In the genomic region with DNA sequence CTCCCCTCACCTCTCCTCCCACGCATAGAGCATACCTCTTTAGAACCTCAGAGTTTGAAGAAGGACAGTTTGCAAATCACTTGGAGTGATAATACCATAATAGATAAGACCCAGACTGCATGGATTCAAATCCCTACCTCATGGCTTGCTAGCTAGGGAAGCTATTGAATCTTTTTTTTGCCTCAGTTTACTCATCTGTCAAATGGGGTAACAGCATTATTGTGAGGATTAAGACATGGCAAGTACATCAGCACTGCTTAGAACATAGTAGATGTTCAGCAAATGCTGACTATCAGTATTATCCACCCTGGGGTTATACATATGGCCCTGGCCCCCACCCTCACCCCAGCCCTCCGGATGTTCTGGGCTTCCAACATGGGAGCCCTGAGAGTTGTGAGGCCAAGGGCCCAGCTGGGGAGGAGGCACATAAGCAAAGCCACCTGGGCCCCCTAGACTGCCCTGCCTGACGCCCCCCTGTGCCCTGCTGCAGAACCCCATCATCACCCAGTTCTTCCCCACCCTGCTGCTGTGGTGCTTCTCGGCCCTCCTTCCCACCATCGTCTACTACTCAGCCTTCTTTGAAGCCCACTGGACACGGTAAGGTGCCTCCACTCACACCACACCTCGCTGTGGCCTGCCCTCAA, we compare ENCODE assay signal across 18 cellular contexts. TPM values are rescaled to one million over a fixed set of nuclear protein-coding genes. Genes with fewer than 3 reads are reported as not detected.
A peak's percentile ranks its signal among the peaks of the same experiment; 100 is the strongest.
DNase-seq lines count a peak whose midpoint lies in the region; ATAC-seq, FAIRE-seq and TF ChIP-seq lines count a peak whose summit lies in the region.
"Had no signal": no experiment of that assay in that cellular context is flagged by ENCODE, and none has a peak within 500 bp of the region (broad histone marks: within the 10 kb centered on the region; RNA-seq: fewer than 3 reads in every experiment).

No MANE protein-coding gene starts in this region.

- H3K4me3 ChIP-seq in HepG2 (replicated peaks in 1 of 3; ENCODE audit: insufficient read depth in 1 of 3, low read depth in 2 of 3, low read length in 3 of 3) (no peak overlapping the region), right lobe of liver (no peak overlapping the region), HEK293 (ENCODE audit: low read depth, low read length) (no peak overlapping the region), foreskin fibroblast (ENCODE audit: low read depth in 1 of 2, low read length in 2 of 2) (no peak overlapping the region)

- H3K4me2 ChIP-seq in HepG2 (ENCODE audit: low read depth, low read length), result no peak overlapping the region

- H3K9ac ChIP-seq in HepG2 (ENCODE audit: insufficient read depth, low read depth, low read length), result no peak overlapping the region

- H3K27me3 Mint-ChIP-seq in nephron progenitor cell (ENCODE audit: low read depth, poor library complexity), result peaks cover 9% of the 10 kb centered on the region
- H3K27me3 Mint-ChIP-seq in activated naive CD4-positive, alpha-beta T cell treated with anti-CD3 and anti-CD28 coated beads, Interleukin-2, amount 10 ng/mL, durations not matched to agents 7 days and 5 days, result no peaks in the 10 kb centered on the region
- H3K27me3 Mint-ChIP-seq: CD4-positive, alpha-beta T cell had no signal

- peaks cover 1% of the 10 kb centered on the region for H3K4me1 Mint-ChIP-seq in nephron progenitor cell
- peaks cover 3% of the 10 kb centered on the region for H3K4me1 Mint-ChIP-seq in activated naive CD4-positive, alpha-beta T cell treated with anti-CD3 and anti-CD28 coated beads, Interleukin-2, amount 10 ng/mL, durations not matched to agents 7 days and 5 days

- TF ChIP-seq CTCF in HepG2 (CRISPR knock-in tag; IDR thresholded peaks at IDR 0.05) (no peak), right lobe of liver (IDR thresholded peaks at IDR 0.05) (no peak), HEK293 (tag by site-specific recombination; IDR thresholded peaks at IDR 0.05) (no peak), nephron progenitor cell (IDR thresholded peaks at IDR 0.05) (no peak), foreskin fibroblast (IDR thresholded peaks at IDR 0.05; ENCODE audit: low read depth, low read length) (no peak)

- H3K36me3 Mint-ChIP-seq in nephron progenitor cell (ENCODE audit: low read depth), result peaks cover 20% of the 10 kb centered on the region
- no peaks in the 10 kb centered on the region for H3K36me3 Mint-ChIP-seq in activated naive CD4-positive, alpha-beta T cell treated with anti-CD3 and anti-CD28 coated beads, Interleukin-2, amount 10 ng/mL, durations not matched to agents 7 days and 5 days

- peaks cover 33 to 53% of the 10 kb centered on the region in 2 experiments for H3K36me3 ChIP-seq in HepG2 (replicated peaks in 1 of 2; ENCODE audit: control insufficient read depth in 1 of 2, insufficient read depth in 2 of 2, low read length in 2 of 2)
- H3K36me3 ChIP-seq in right lobe of liver, result peaks cover 0 to 44% (median 17%) of the 10 kb centered on the region in 4 donors
- peaks cover 12 to 59% of the 10 kb centered on the region in 2 experiments; a peak in 2 of 3 replicates for H3K36me3 ChIP-seq in HEK293 (ENCODE audit: control insufficient read depth in 2 of 2, insufficient read depth in 1 of 2, low read length in 2 of 2)

- BruUV-seq in HepG2 (replicated peaks; lab: Mats Ljungman, UMichigan), result no TSS peak

- H3K27ac ChIP-seq in HepG2 (ENCODE audit: extremely low read length, insufficient read depth, low read length), result no peak overlapping the region
- H3K27ac ChIP-seq in right lobe of liver, result no peak overlapping the region
- H3K27ac ChIP-seq in HEK293 (ENCODE audit: extremely low read depth, low read depth, low read length), result no peak overlapping the region
- H3K27ac ChIP-seq: C4-2B had no signal

- ATAC-seq in HepG2, result no peak
- no peak for ATAC-seq in right lobe of liver

- TF ChIP-seq POLR2A in HepG2 (IDR thresholded peaks at IDR 0.05; ENCODE audit: insufficient read depth in 1 of 2, low read depth in 2 of 2, low read length in 2 of 2) (0 out of 4 replicates have a peak, but pooled peaks of 1 of the 2 experiments have one; percentile 17), right lobe of liver (IDR thresholded peaks at IDR 0.05) (no peak)

- no peak for FAIRE-seq in HepG2 (lab: Jason Lieb, UNC)
- FAIRE-seq: GM19239, H1 had no signal

- 98% methylated on average over 7 of the region's 7 CpGs for WGBS in HepG2 (ENCODE audit: low lambda C conversion rate)
- 70% methylated on average over 3 of the region's 7 CpGs for WGBS in right lobe of liver (ENCODE audit: insufficient coverage, low coverage, low lambda C conversion rate, missing lambda C conversion rate)

- no peak for TF ChIP-seq EP300 in HepG2 (IDR thresholded peaks at IDR 0.05; ENCODE audit: low read depth in 2 of 2, low read length in 2 of 2)
- TF ChIP-seq EP300 in HepG2 (CRISPR knock-in tag; IDR thresholded peaks at IDR 0.05; ENCODE audit: borderline replicate concordance), result no peak

- no peaks in the 10 kb centered on the region for H3K79me2 ChIP-seq in HepG2 (ENCODE audit: insufficient read depth, low read length)

- in situ Hi-C loops in HepG2 (cut with HindIII; ENCODE audit: extremely low pct_ligation_motif_present, low pct_unique_long_range_greater_than_20kb), result loop anchor here (5.0 kb wide), 1 partner anchor 47 kb away; no protein-coding TSS in a partner anchor

- intact Hi-C loops in HepG2 (cut with micrococcal nuclease; ENCODE audit: unreplicated experiment), result loop anchor here (2.0 kb wide), 1 partner anchor 21 kb away; no protein-coding TSS in a partner anchor
- intact Hi-C loops in right lobe of liver (cut with DNase I), result loop anchor here (5.0 to 10.0 kb wide), 2 partner anchors 45 to 47 kb away; no protein-coding TSS in a partner anchor

- H4K20me1 ChIP-seq in HepG2 (ENCODE audit: insufficient read depth, low read length), result no peaks in the 10 kb centered on the region

- TF ChIP-seq RAD21 in HepG2 (CRISPR knock-in tag; IDR thresholded peaks at IDR 0.05), result no peak

- H3K27me3 ChIP-seq in HepG2 (ENCODE audit: control insufficient read depth in 1 of 2, insufficient read depth in 2 of 2, low read length in 2 of 2), result no peaks in the 10 kb centered on the region
- H3K27me3 ChIP-seq in right lobe of liver, result no peaks in the 10 kb centered on the region

- H3K9me3 ChIP-seq in HepG2 (ENCODE audit: low read length), result no peaks in the 10 kb centered on the region
- H3K9me3 ChIP-seq in right lobe of liver, result no peaks in the 10 kb centered on the region
- H3K9me3 ChIP-seq in HEK293 (ENCODE audit: control insufficient read depth, insufficient read depth, low read depth, low read length), result no peaks in the 10 kb centered on the region
- H3K9me3 ChIP-seq: Caco-2 had no signal

- H2AFZ ChIP-seq in HepG2 (ENCODE audit: low read length), result no peak overlapping the region

- CTCF ChIA-PET in HepG2 (lab: Yijun Ruan, JAX; ENCODE audit: low intra/inter-chr PET ratio, low total read pairs), result interaction anchor here (5.8 kb wide), 1 partner anchor 51 kb away, joined by 74 read pairs; no protein-coding TSS in a partner anchor
- CTCF ChIA-PET in HEK293 (lab: Yijun Ruan, JAX), result interaction anchor here (1.0 to 4.4 kb wide), 4 partner anchors 12 to 56 kb away, joined by 3 to 35 read pairs (median 28); no protein-coding TSS in a partner anchor
- CTCF ChIA-PET in activated naive CD4-positive, alpha-beta T cell treated with anti-CD3 and anti-CD28 coated beads, Interleukin-2, amount 10 ng/mL, durations not matched to agents 7 days and 5 days (lab: Charles Lee), result interaction anchor here (0.8 to 2.5 kb wide), 4 partner anchors 49 to 56 kb away, joined by 3 to 37 read pairs (median 12); no protein-coding TSS in a partner anchor

- H3K27ac Mint-ChIP-seq in nephron progenitor cell, result peak overlapping the region; percentile 42
- no peak overlapping the region for H3K27ac Mint-ChIP-seq in activated naive CD4-positive, alpha-beta T cell treated with anti-CD3 and anti-CD28 coated beads, Interleukin-2, amount 10 ng/mL, durations not matched to agents 7 days and 5 days
- H3K27ac Mint-ChIP-seq: CD4-positive, alpha-beta T cell had no signal

- no peak overlapping the region for H3K4me3 Mint-ChIP-seq in nephron progenitor cell
- no peak overlapping the region for H3K4me3 Mint-ChIP-seq in activated naive CD4-positive, alpha-beta T cell treated with anti-CD3 and anti-CD28 coated beads, Interleukin-2, amount 10 ng/mL, durations not matched to agents 7 days and 5 days
- H3K4me3 Mint-ChIP-seq: CD4-positive, alpha-beta T cell; H9 had no signal

- POLR2A ChIA-PET in HepG2 (lab: Yijun Ruan, JAX), result no interaction called here
- POLR2A ChIA-PET in HEK293 (lab: Yijun Ruan, JAX), result interaction anchor here (0.6 to 1.3 kb wide), 2 partner anchors 16 to 22 kb away, joined by 3 to 6 read pairs; a partner anchor contains a TSS

- H3K4me1 ChIP-seq in HepG2 (ENCODE audit: insufficient read depth, low read length) (peaks cover 9% of the 10 kb centered on the region), right lobe of liver (peaks cover 0 to 5% (median 0%) of the 10 kb centered on the region in 4 donors), HEK293 (ENCODE audit: control insufficient read depth, insufficient read depth, low read length) (no peaks in the 10 kb centered on the region)
- H3K4me1 ChIP-seq: Caco-2 had no signal

- H3K9me3 Mint-ChIP-seq in nephron progenitor cell, result no peaks in the 10 kb centered on the region
- H3K9me3 Mint-ChIP-seq in activated naive CD4-positive, alpha-beta T cell treated with anti-CD3 and anti-CD28 coated beads, Interleukin-2, amount 10 ng/mL, durations not matched to agents 7 days and 5 days, result no peaks in the 10 kb centered on the region
- H3K9me3 Mint-ChIP-seq: CD4-positive, alpha-beta T cell; H9 had no signal

- no peak for DNase-seq in HepG2 (ENCODE audit: low spot score)
- DNase-seq in right lobe of liver, result no peak
- no peak for DNase-seq in nephron progenitor cell
- DNase-seq in foreskin fibroblast, result no peak
- DNase-seq in activated naive CD4-positive, alpha-beta T cell treated with anti-CD3 and anti-CD28 coated beads, Interleukin-2, amount 10 ng/mL, durations not matched to agents 7 days and 5 days, result no peak
- no peak for DNase-seq in DMS153 treated with DMSO at 0.1 percent for 48 hours (lab: John Stamatoyannopoulos, UW; ENCODE audit: unreplicated experiment)
- DNase-seq: 8988T; Caco-2; CD4-positive, alpha-beta T cell; DMS153; DMS79 treated with DMSO at 0.1 percent for 48 hours; GF-D8; H9 had no signal

RNA-seq across cellular contexts. Expression of a gene that starts 9.1 kb away (rescaled TPM):
- 0.07 TPM in 1 of 2 replicates, not detected in the other for total RNA-seq in HepG2 (2016; rRNA removed; fragmentation: Illumina TruSeq; extraction: Trizol)
- not detected in 2 replicates for total RNA-seq in HepG2 (2016; cell fraction: cytosol; rRNA removed; fragmentation: Illumina TruSeq; extraction: Trizol; ENCODE audit: low read depth)
- not detected in 2 replicates for total RNA-seq in HepG2 (2016; cell fraction: insoluble cytoplasmic fraction; rRNA removed; fragmentation: Illumina TruSeq; extraction: Trizol)
- total RNA-seq in HepG2 (2016; cell fraction: membrane; rRNA removed; fragmentation: Illumina TruSeq; extraction: Trizol), result not detected in 2 replicates
- total RNA-seq in HepG2 (2016; cell fraction: nucleus; rRNA removed; fragmentation: Illumina TruSeq; extraction: Trizol), result not detected in 2 replicates
- 0.11 and 0.13 TPM in 2 replicates for polyA plus RNA-seq in HepG2 (2011; rRNA removed)
- polyA plus RNA-seq in HepG2 (2011; cell fraction: cytosol; rRNA removed), result 0.03 and 0.05 TPM in 2 replicates
- 0.71 and 0.74 TPM in 2 replicates for polyA plus RNA-seq in HepG2 (2011; cell fraction: nucleus; rRNA removed)
- polyA plus RNA-seq in HepG2 (2012), result 0.07 and 0.09 TPM in 2 replicates
- polyA plus RNA-seq in HepG2 (2016; cell fraction: cytosol; fragmentation: Illumina TruSeq; extraction: Trizol; ENCODE audit: low read depth), result not detected in 2 replicates
- not detected in 2 replicates for polyA plus RNA-seq in HepG2 (2016; cell fraction: insoluble cytoplasmic fraction; fragmentation: Illumina TruSeq; extraction: Trizol; ENCODE audit: low read depth)
- not detected in 2 replicates for polyA plus RNA-seq in HepG2 (2016; cell fraction: membrane; fragmentation: Illumina TruSeq; extraction: Trizol; ENCODE audit: low read depth)
- not detected in 2 replicates for polyA plus RNA-seq in HepG2 (2016; cell fraction: nucleus; fragmentation: Illumina TruSeq; extraction: Trizol; ENCODE audit: insufficient read depth, low read depth)
- polyA minus RNA-seq in HepG2 (2011; rRNA and poly(A)+ RNA removed; ENCODE audit: low replicate concordance), result 0.07 TPM in 1 of 2 replicates, not detected in the other
- not detected in 2 replicates for polyA minus RNA-seq in HepG2 (2011; cell fraction: cytosol; rRNA and poly(A)+ RNA removed)
- 0.37 TPM in 1 of 2 replicates, not detected in the other for polyA minus RNA-seq in HepG2 (2011; cell fraction: nucleus; rRNA and poly(A)+ RNA removed)
- total RNA-seq in right lobe of liver, result under 1 TPM in 2 of 6 experiments, not detected in 4; 0.22 to 0.31 TPM
- total RNA-seq: A673, Caco-2 had no signal

RNA-seq across cellular contexts. Expression of a gene that starts 22.1 kb away (rescaled TPM):
- 13.9 and 27.4 TPM in 2 replicates for total RNA-seq in HepG2 (2016; rRNA removed; fragmentation: Illumina TruSeq; extraction: Trizol)
- 5.1 and 5.8 TPM in 2 replicates for total RNA-seq in HepG2 (2016; cell fraction: cytosol; rRNA removed; fragmentation: Illumina TruSeq; extraction: Trizol; ENCODE audit: low read depth)
- 11.4 and 28.3 TPM in 2 replicates for total RNA-seq in HepG2 (2016; cell fraction: insoluble cytoplasmic fraction; rRNA removed; fragmentation: Illumina TruSeq; extraction: Trizol)
- total RNA-seq in HepG2 (2016; cell fraction: membrane; rRNA removed; fragmentation: Illumina TruSeq; extraction: Trizol), result 14.9 and 15.8 TPM in 2 replicates
- 28.7 and 33.8 TPM in 2 replicates for total RNA-seq in HepG2 (2016; cell fraction: nucleus; rRNA removed; fragmentation: Illumina TruSeq; extraction: Trizol)
- polyA plus RNA-seq in HepG2 (2011; rRNA removed), result 75.8 and 83.8 TPM in 2 replicates
- 81.0 and 82.0 TPM in 2 replicates for polyA plus RNA-seq in HepG2 (2011; cell fraction: cytosol; rRNA removed)
- polyA plus RNA-seq in HepG2 (2011; cell fraction: nucleus; rRNA removed), result 185 and 224 TPM in 2 replicates
- polyA plus RNA-seq in HepG2 (2012), result 37.7 and 41.7 TPM in 2 replicates
- polyA plus RNA-seq in HepG2 (2016; cell fraction: cytosol; fragmentation: Illumina TruSeq; extraction: Trizol; ENCODE audit: low read depth), result 5.0 and 5.6 TPM in 2 replicates
- polyA plus RNA-seq in HepG2 (2016; cell fraction: insoluble cytoplasmic fraction; fragmentation: Illumina TruSeq; extraction: Trizol; ENCODE audit: low read depth), result 13.6 and 16.8 TPM in 2 replicates
- polyA plus RNA-seq in HepG2 (2016; cell fraction: membrane; fragmentation: Illumina TruSeq; extraction: Trizol; ENCODE audit: low read depth), result 10.0 and 10.2 TPM in 2 replicates
- polyA plus RNA-seq in HepG2 (2016; cell fraction: nucleus; fragmentation: Illumina TruSeq; extraction: Trizol; ENCODE audit: insufficient read depth, low read depth), result 69.5 and 76.1 TPM in 2 replicates
- 62.2 and 179 TPM in 2 replicates for polyA minus RNA-seq in HepG2 (2011; rRNA and poly(A)+ RNA removed; ENCODE audit: low replicate concordance)
- polyA minus RNA-seq in HepG2 (2011; cell fraction: cytosol; rRNA and poly(A)+ RNA removed), result 36.8 and 42.0 TPM in 2 replicates
- 36.6 and 36.8 TPM in 2 replicates for polyA minus RNA-seq in HepG2 (2011; cell fraction: nucleus; rRNA and poly(A)+ RNA removed)
- 10 to 100 TPM; 30.6 to 41.0 (median 36.8) TPM for total RNA-seq in right lobe of liver

RNA-seq across cellular contexts. Expression of a gene that starts 22.2 kb away (rescaled TPM):
- total RNA-seq in HepG2 (2016; rRNA removed; fragmentation: Illumina TruSeq; extraction: Trizol), result 178 and 191 TPM in 2 replicates
- 169 and 189 TPM in 2 replicates for total RNA-seq in HepG2 (2016; cell fraction: cytosol; rRNA removed; fragmentation: Illumina TruSeq; extraction: Trizol; ENCODE audit: low read depth)
- total RNA-seq in HepG2 (2016; cell fraction: insoluble cytoplasmic fraction; rRNA removed; fragmentation: Illumina TruSeq; extraction: Trizol), result 186 and 208 TPM in 2 replicates
- 148 and 200 TPM in 2 replicates for total RNA-seq in HepG2 (2016; cell fraction: membrane; rRNA removed; fragmentation: Illumina TruSeq; extraction: Trizol)
- total RNA-seq in HepG2 (2016; cell fraction: nucleus; rRNA removed; fragmentation: Illumina TruSeq; extraction: Trizol), result 65.1 and 65.8 TPM in 2 replicates
- polyA plus RNA-seq in HepG2 (2011; rRNA removed), result 157 and 166 TPM in 2 replicates
- polyA plus RNA-seq in HepG2 (2011; cell fraction: cytosol; rRNA removed), result 144 and 170 TPM in 2 replicates
- polyA plus RNA-seq in HepG2 (2011; cell fraction: nucleus; rRNA removed), result 42.8 and 46.0 TPM in 2 replicates
- polyA plus RNA-seq in HepG2 (2012), result 135 and 137 TPM in 2 replicates
- polyA plus RNA-seq in HepG2 (2016; cell fraction: cytosol; fragmentation: Illumina TruSeq; extraction: Trizol; ENCODE audit: low read depth), result 114 and 150 TPM in 2 replicates
- 163 and 186 TPM in 2 replicates for polyA plus RNA-seq in HepG2 (2016; cell fraction: insoluble cytoplasmic fraction; fragmentation: Illumina TruSeq; extraction: Trizol; ENCODE audit: low read depth)
- polyA plus RNA-seq in HepG2 (2016; cell fraction: membrane; fragmentation: Illumina TruSeq; extraction: Trizol; ENCODE audit: low read depth), result 111 and 143 TPM in 2 replicates
- 92.9 and 98.5 TPM in 2 replicates for polyA plus RNA-seq in HepG2 (2016; cell fraction: nucleus; fragmentation: Illumina TruSeq; extraction: Trizol; ENCODE audit: insufficient read depth, low read depth)
- polyA minus RNA-seq in HepG2 (2011; rRNA and poly(A)+ RNA removed; ENCODE audit: low replicate concordance), result 33.2 and 40.9 TPM in 2 replicates
- polyA minus RNA-seq in HepG2 (2011; cell fraction: cytosol; rRNA and poly(A)+ RNA removed), result 22.7 and 28.4 TPM in 2 replicates
- polyA minus RNA-seq in HepG2 (2011; cell fraction: nucleus; rRNA and poly(A)+ RNA removed), result 20.0 and 21.5 TPM in 2 replicates
- 10 to 100 TPM; 26.5 to 70.0 (median 35.4) TPM for total RNA-seq in right lobe of liver
